Comparison of ENCODE assay signal across 12 cellular contexts in genomic region chr1:16614361-16615252, GRCh38. TPM values are rescaled to one million over a fixed set of nuclear protein-coding genes. Genes with fewer than 3 reads are reported as not detected.
DNase-seq lines count a peak whose midpoint lies in the region; ATAC-seq and TF ChIP-seq lines count a peak whose summit lies in the region.
"Had no signal": no experiment of that assay in that cellular context is flagged by ENCODE, and none has a peak within 500 bp of the region (broad histone marks: within the 10 kb centered on the region; RNA-seq: fewer than 3 reads in every experiment).

No MANE protein-coding gene starts in this region.

- TF ChIP-seq CTCF in right atrium auricular region (IDR thresholded peaks at IDR 0.05), result no peak
- TF ChIP-seq CTCF in VCaP (conservative IDR thresholded peaks at IDR 0.05), result no peak

- DNase-seq in right atrium auricular region (ENCODE audit: low spot score) (peak; percentile 59), Right ventricle myocardium inferior (ENCODE audit: missing footprints) (no peak), left kidney (ENCODE audit: low read depth, low spot score) (peak; percentile 32), ureter (ENCODE audit: low spot score) (peak; percentile 49), SIG-M5 treated with dmso at 0.1 percent for 504 hours (lab: John Stamatoyannopoulos, UW; ENCODE audit: unreplicated experiment) (no peak)
- DNase-seq: Calu3, dermis blood vessel endothelial cell, NCI-H1694 had no signal

- H3K27me3 ChIP-seq in right atrium auricular region, result no peaks in the 10 kb centered on the region
- H3K27me3 ChIP-seq: upper lobe of left lung had no signal

- H3K9me3 ChIP-seq in right atrium auricular region, result no peaks in the 10 kb centered on the region
- H3K9me3 ChIP-seq: upper lobe of left lung had no signal

- intact Hi-C loops in Right ventricle myocardium inferior (cut with DNase I), result no loop called here

- no peak for ATAC-seq in Right ventricle myocardium inferior
- no peak for ATAC-seq in HG03095 (IDR thresholded peaks at IDR 0.05; ENCODE audit: unreplicated experiment)
- no peak for ATAC-seq in GM19023 (IDR thresholded peaks at IDR 0.05; ENCODE audit: unreplicated experiment)

- H3K4me3 ChIP-seq in right atrium auricular region, result no peak overlapping the region

- peaks cover 7% of the 10 kb centered on the region for H3K36me3 ChIP-seq in right atrium auricular region

- no peak overlapping the region for H3K27ac ChIP-seq in right atrium auricular region
- peak overlapping the region; percentile 88; the same call in 1 of the 2 replicates for H3K27ac ChIP-seq in VCaP

- peaks cover 0 to 23% of the 10 kb centered on the region in 2 donors for H3K4me1 ChIP-seq in right atrium auricular region

RNA-seq across cellular contexts. Expression of gene NBPF1, which starts 1.2 kb away (rescaled TPM):
- total RNA-seq in right atrium auricular region (10 to 100 TPM; 15.1 to 20.0 TPM), Right ventricle myocardium inferior (12.4 TPM), ureter (61.9 TPM)

RNA-seq across cellular contexts. Expression of gene RNU1-3, which starts 52.1 kb away (rescaled TPM):
- total RNA-seq in right atrium auricular region, result not detected
- 4,572 TPM for total RNA-seq in Right ventricle myocardium inferior
- total RNA-seq in ureter, result 1,626 TPM

Comparison
In these comparisons a context has a peak if more than half of its experiments do, and no peak if none do; other contexts are left out.
1. DNase-seq: peak in right atrium auricular region (single experiment), left kidney (single experiment) and ureter (single experiment); none in Right ventricle myocardium inferior (single experiment) and SIG-M5 treated with dmso at 0.1 percent for 504 hours (single experiment).
2. RNA of gene RNU1-3, which starts 52.1 kb away (total RNA-seq): 4,572 TPM in Right ventricle myocardium inferior (single experiment) and 1,626 TPM in ureter (single experiment); not detected in right atrium auricular region; every median in the first group is over 1,000 times any median in the second.